Comparison of ENCODE assay signal across 8 cellular contexts in the genomic region with DNA sequence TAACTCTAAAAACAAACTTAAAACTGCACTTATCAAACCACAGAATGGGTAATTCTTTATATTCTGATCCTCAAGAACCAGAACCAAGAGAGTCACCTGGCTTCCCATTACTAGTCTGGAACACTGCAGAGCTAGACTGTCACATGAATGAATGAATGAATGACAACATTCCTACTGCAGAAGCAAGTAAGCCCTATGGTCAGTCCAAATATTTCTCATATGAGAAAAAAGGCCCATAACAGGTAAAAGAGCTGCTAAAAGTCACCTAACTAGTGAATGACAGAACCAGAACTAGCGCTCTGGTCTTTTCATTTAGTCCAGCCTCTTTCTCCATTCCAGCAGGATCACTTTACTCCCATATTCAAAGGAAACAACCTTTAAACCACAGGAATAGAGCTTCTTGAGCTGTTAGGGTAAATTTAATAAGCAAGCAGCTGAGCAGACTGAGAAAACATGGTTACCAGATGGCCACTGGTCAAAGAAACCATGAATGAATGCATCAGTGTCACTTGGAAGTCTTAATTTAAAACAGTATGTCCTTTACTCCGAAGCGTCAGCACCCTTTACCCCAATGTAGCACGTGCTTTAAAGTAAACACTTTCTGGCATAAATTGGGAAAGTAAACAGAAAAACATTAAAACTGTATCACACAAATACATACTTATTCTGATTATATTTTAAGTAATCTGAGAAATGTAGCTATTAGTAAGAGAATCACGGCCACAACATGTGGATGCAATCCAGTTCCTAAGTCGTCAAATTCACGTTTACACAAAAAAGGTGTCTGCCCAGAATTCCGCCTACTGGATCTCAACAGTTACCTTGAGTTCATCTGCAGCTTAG. TPM values are rescaled to one million over a fixed set of nuclear protein-coding genes. Genes with fewer than 3 reads are reported as not detected.
A peak's percentile ranks its signal among the peaks of the same experiment; 100 is the strongest.
DNase-seq lines count a peak whose midpoint lies in the region; ATAC-seq and TF ChIP-seq lines count a peak whose summit lies in the region.

No MANE protein-coding gene starts in this region.

- H3K36me3 ChIP-seq in SK-N-SH (replicated peaks in 1 of 2; ENCODE audit: control insufficient read depth in 1 of 2, insufficient read depth in 2 of 2, low read length in 1 of 2) (peaks cover 0 to 6% of the 10 kb centered on the region in 2 experiments), skeletal muscle satellite cell (ENCODE audit: insufficient read depth, low read length) (peaks cover 2% of the 10 kb centered on the region)

- no peak for TF ChIP-seq RAD21 in SK-N-SH (IDR thresholded peaks at IDR 0.05; ENCODE audit: low read length)

- H3K27me3 ChIP-seq in SK-N-SH (ENCODE audit: insufficient read depth) (no peaks in the 10 kb centered on the region), skeletal muscle satellite cell (ENCODE audit: control insufficient read depth, insufficient read depth, low read length) (no peaks in the 10 kb centered on the region)

- peak overlapping the region in 1 of 2 experiments; percentile 43; a peak in 2 of 4 replicates for H3K27ac ChIP-seq in SK-N-SH (ENCODE audit: low read depth in 2 of 2, low read length in 1 of 2)

- CTCF ChIA-PET in SK-N-SH (lab: Yijun Ruan, JAX), result interaction anchor here (0.7 to 6.7 kb wide), 9 partner anchors 12 to 323 kb away, joined by 3 to 58 read pairs (median 4); no protein-coding TSS in a partner anchor

- H4K20me1 ChIP-seq in SK-N-SH (ENCODE audit: insufficient read depth), result peaks cover 31% of the 10 kb centered on the region

- H3K4me1 ChIP-seq in SK-N-SH (ENCODE audit: control insufficient read depth in 1 of 2, insufficient read depth in 2 of 2, low read depth in 1 of 2, low read length in 1 of 2) (peaks cover 0 to 27% of the 10 kb centered on the region in 2 experiments; a peak in 2 of 4 replicates), skeletal muscle satellite cell (ENCODE audit: control insufficient read depth, insufficient read depth, low read length) (peaks cover 15% of the 10 kb centered on the region)

- 44% methylated on average over 8 of the region's 8 CpGs for WGBS in SK-N-SH (ENCODE audit: low lambda C conversion rate)

- H3K9ac ChIP-seq in SK-N-SH (peak overlapping the region; percentile 83), skeletal muscle satellite cell (ENCODE audit: low read depth, low read length) (peak overlapping the region; percentile 94)

- H3K9me3 ChIP-seq in SK-N-SH, result no peaks in the 10 kb centered on the region
- no peaks in the 10 kb centered on the region for H3K9me3 ChIP-seq in skeletal muscle satellite cell (replicated peaks; ENCODE audit: low read length)

- DNase-seq in GM12864 (ENCODE audit: low read depth) (no peak), SK-N-SH (peak; percentile 30), fibroblast of villous mesenchyme (ENCODE audit: low read depth) (peak; percentile 55), NCI-H2171 treated with DMSO at 0.1 percent for 48 hours (lab: John Stamatoyannopoulos, UW) (no peak), UCSD-AML1 (lab: John Stamatoyannopoulos, UW; ENCODE audit: unreplicated experiment) (no peak)

- H3K4me3 ChIP-seq in GM12864 (ENCODE audit: low read depth, low read length) (peak overlapping the region; percentile 92), SK-N-SH (ENCODE audit: low read depth in 2 of 2, low read length in 1 of 2) (peak overlapping the region; percentile 86 to 98), fibroblast of villous mesenchyme (ENCODE audit: low read depth, low read length) (peak overlapping the region; percentile 85), skeletal muscle satellite cell (ENCODE audit: low read length) (peak overlapping the region; percentile 95)

- TF ChIP-seq CTCF in GM12864 (IDR thresholded peaks at IDR 0.05; ENCODE audit: low read depth, low read length, missing control alignments) (no peak), SK-N-SH (IDR thresholded peaks at IDR 0.05) (no peak), fibroblast of villous mesenchyme (IDR thresholded peaks at IDR 0.05; ENCODE audit: insufficient read depth, low read depth, low read length) (no peak)

- POLR2A ChIA-PET in SK-N-SH (lab: Yijun Ruan, JAX), result no interaction called here

- no peak for TF ChIP-seq EP300 in SK-N-SH (IDR thresholded peaks at IDR 0.05; ENCODE audit: borderline replicate concordance in 1 of 2, low read depth in 1 of 2, low read length in 1 of 2)

- H3F3A ChIP-seq in SK-N-SH (replicated peaks; ENCODE audit: insufficient read depth), result peaks cover 7% of the 10 kb centered on the region

- no peaks in the 10 kb centered on the region for H3K9me2 ChIP-seq in SK-N-SH

- peaks cover 54% of the 10 kb centered on the region for H3K79me2 ChIP-seq in SK-N-SH (ENCODE audit: insufficient read depth)

- no peak for ATAC-seq in GM21447 (IDR thresholded peaks at IDR 0.05; ENCODE audit: unreplicated experiment)
- no peak for ATAC-seq in GM21528 (IDR thresholded peaks at IDR 0.05; ENCODE audit: low FRiP score, unreplicated experiment)

- H2AFZ ChIP-seq in SK-N-SH (ENCODE audit: low read depth), result no peak overlapping the region

- H3K4me2 ChIP-seq in SK-N-SH (peak overlapping the region; percentile 86), skeletal muscle satellite cell (ENCODE audit: low read length) (peak overlapping the region; percentile 99)

TF ChIP-seq in SK-N-SH, 30 proteins besides CTCF, POLR2A, EP300 and RAD21:
- TF ChIP-seq JUND (IDR thresholded peaks at IDR 0.05) (no peak), CHD2 (IDR thresholded peaks at IDR 0.05; ENCODE audit: low read length, partially characterized antibody) (no peak), SIN3A (IDR thresholded peaks at IDR 0.05; ENCODE audit: borderline replicate concordance, low read depth, low read length) (no peak), GATA2 (CRISPR knock-in tag; IDR thresholded peaks at IDR 0.05) (no peak), RFX5 (IDR thresholded peaks at IDR 0.05; ENCODE audit: low read length) (no peak), MXI1 (IDR thresholded peaks at IDR 0.05; ENCODE audit: low read depth, low read length) (peak; percentile 25; the same call in 1 of the 2 replicates), TCF12 (IDR thresholded peaks at IDR 0.05) (peak; percentile 48; the same call in 1 of the 2 replicates), GABPA (IDR thresholded peaks at IDR 0.05; ENCODE audit: low read depth) (no peak), TAF1 (IDR thresholded peaks at IDR 0.05; ENCODE audit: borderline replicate concordance, low read depth, low read length) (no peak), EZH2phosphoT487 (IDR thresholded peaks at IDR 0.05; ENCODE audit: borderline replicate concordance, low read depth) (no peak), RCOR1 (IDR thresholded peaks at IDR 0.05; ENCODE audit: low read length) (no peak)
- TF ChIP-seq, protein P1, sequence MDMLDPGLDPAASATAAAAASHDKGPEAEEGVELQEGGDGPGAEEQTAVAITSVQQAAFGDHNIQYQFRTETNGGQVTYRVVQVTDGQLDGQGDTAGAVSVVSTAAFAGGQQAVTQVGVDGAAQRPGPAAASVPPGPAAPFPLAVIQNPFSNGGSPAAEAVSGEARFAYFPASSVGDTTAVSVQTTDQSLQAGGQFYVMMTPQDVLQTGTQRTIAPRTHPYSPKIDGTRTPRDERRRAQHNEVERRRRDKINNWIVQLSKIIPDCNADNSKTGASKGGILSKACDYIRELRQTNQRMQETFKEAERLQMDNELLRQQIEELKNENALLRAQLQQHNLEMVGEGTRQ (IDR thresholded peaks at IDR 0.05; ENCODE audit: borderline replicate concordance, low read depth, low read length), result no peak
- TF ChIP-seq, protein P2, sequence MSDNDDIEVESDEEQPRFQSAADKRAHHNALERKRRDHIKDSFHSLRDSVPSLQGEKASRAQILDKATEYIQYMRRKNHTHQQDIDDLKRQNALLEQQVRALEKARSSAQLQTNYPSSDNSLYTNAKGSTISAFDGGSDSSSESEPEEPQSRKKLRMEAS (IDR thresholded peaks at IDR 0.05; ENCODE audit: low read depth), result peak; percentile 46; the same call in 1 of the 2 replicates
- TF ChIP-seq, protein P3, sequence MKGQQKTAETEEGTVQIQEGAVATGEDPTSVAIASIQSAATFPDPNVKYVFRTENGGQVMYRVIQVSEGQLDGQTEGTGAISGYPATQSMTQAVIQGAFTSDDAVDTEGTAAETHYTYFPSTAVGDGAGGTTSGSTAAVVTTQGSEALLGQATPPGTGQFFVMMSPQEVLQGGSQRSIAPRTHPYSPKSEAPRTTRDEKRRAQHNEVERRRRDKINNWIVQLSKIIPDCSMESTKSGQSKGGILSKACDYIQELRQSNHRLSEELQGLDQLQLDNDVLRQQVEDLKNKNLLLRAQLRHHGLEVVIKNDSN (IDR thresholded peaks at IDR 0.05; ENCODE audit: borderline replicate concordance, low read depth), result no peak
- TF ChIP-seq, protein P4, sequence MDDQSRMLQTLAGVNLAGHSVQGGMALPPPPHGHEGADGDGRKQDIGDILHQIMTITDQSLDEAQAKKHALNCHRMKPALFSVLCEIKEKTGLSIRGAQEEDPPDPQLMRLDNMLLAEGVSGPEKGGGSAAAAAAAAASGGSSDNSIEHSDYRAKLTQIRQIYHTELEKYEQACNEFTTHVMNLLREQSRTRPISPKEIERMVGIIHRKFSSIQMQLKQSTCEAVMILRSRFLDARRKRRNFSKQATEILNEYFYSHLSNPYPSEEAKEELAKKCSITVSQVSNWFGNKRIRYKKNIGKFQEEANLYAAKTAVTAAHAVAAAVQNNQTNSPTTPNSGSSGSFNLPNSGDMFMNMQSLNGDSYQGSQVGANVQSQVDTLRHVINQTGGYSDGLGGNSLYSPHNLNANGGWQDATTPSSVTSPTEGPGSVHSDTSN (IDR thresholded peaks at IDR 0.05), result no peak
- TF ChIP-seq, protein P5, sequence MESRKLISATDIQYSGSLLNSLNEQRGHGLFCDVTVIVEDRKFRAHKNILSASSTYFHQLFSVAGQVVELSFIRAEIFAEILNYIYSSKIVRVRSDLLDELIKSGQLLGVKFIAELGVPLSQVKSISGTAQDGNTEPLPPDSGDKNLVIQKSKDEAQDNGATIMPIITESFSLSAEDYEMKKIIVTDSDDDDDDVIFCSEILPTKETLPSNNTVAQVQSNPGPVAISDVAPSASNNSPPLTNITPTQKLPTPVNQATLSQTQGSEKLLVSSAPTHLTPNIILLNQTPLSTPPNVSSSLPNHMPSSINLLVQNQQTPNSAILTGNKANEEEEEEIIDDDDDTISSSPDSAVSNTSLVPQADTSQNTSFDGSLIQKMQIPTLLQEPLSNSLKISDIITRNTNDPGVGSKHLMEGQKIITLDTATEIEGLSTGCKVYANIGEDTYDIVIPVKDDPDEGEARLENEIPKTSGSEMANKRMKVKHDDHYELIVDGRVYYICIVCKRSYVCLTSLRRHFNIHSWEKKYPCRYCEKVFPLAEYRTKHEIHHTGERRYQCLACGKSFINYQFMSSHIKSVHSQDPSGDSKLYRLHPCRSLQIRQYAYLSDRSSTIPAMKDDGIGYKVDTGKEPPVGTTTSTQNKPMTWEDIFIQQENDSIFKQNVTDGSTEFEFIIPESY (IDR thresholded peaks at IDR 0.05; ENCODE audit: borderline replicate concordance, low read depth), result no peak

RNA-seq across cellular contexts. Expression of a gene that starts 1.4 kb away (rescaled TPM):
- polyA plus RNA-seq in SK-N-SH (2012; rRNA removed), result 15.9 and 20.9 TPM in 2 replicates
- polyA plus RNA-seq in SK-N-SH (2012; cell fraction: cytosol; rRNA removed), result 31.7 and 34.5 TPM in 2 replicates
- 19.4 and 30.5 TPM in 2 replicates for polyA plus RNA-seq in SK-N-SH (2012; cell fraction: nucleus; rRNA removed)
- total RNA-seq in fibroblast of villous mesenchyme, result 14.2 and 19.0 TPM in 2 replicates
- 19.2 and 19.3 TPM in 2 replicates for total RNA-seq in skeletal muscle satellite cell (2012; rRNA removed)

Comparison
In these comparisons a context has a peak if more than half of its experiments do, and no peak if none do; other contexts are left out.
1. DNase-seq: peak in SK-N-SH (single experiment) and fibroblast of villous mesenchyme (single experiment); none in GM12864 (single experiment), NCI-H2171 treated with DMSO at 0.1 percent for 48 hours (single experiment) and UCSD-AML1 (single experiment).
2. Peak in every context shown above with its lines, with median percentiles within 50 percentile points of each other: H3K4me3 ChIP-seq.